ENCODE assay signal across 8 cellular contexts in the genomic region with DNA sequence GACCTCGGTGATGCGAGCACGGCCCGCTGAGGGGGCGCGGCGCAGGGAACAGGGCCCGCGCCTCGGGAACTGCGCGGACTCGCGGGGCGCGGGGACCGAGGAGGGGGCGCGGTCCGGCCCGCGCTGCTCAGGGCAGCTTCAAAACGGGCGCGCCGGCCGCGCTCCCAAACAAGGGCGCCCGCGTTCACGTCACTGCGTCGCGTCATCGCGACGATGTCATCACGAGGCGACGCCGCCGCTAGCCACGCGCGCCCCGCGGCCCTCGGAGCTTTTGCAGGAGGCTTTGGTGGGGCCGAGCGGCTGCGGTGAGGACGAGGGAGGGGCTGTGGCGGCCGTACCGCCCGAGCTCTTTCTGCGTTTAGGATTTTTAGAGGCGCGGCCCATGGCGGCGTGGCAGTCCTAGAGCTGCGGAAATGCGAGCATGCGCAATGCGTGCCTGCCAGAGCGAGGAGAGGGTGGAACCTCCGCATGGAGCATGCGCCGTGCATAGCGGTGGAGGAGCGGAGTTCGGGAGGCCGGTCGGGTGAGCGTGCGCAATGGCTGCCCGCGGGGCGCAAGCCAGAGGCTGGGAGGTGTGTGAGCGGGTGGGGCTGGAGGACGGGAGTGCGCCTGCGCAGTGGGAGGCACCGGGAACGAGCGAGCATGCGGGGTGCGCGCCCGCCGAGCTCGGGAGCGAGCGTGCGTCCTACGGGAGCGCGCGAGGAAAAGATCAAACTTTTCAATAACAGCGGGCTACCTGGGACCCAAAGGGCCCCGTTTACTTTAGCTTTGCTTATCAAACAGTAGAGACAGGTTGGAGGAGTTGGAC. TPM values are rescaled to one million over a fixed set of nuclear protein-coding genes. Genes with fewer than 3 reads are reported as not detected.
A peak's percentile ranks its signal among the peaks of the same experiment; 100 is the strongest.
DNase-seq lines count a peak whose midpoint lies in the region; ATAC-seq, FAIRE-seq and TF ChIP-seq lines count a peak whose summit lies in the region.

A gene with protein sequence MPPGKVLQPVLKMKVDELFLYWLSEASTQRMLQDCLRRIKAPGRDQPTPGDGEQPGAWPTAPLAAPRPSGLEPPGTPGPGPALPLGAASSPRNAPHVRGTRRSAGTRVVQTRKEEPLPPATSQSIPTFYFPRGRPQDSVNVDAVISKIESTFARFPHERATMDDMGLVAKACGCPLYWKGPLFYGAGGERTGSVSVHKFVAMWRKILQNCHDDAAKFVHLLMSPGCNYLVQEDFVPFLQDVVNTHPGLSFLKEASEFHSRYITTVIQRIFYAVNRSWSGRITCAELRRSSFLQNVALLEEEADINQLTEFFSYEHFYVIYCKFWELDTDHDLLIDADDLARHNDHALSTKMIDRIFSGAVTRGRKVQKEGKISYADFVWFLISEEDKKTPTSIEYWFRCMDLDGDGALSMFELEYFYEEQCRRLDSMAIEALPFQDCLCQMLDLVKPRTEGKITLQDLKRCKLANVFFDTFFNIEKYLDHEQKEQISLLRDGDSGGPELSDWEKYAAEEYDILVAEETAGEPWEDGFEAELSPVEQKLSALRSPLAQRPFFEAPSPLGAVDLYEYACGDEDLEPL (minus strand): TSS at position 140 of the 808 bp plus-strand sequence. CDS start 216 bp downstream, outside the sequence.

- peak within 1 kb of the TSS; percentile 78 to 96 for H3K9ac ChIP-seq in colonic mucosa (ENCODE audit: low read depth in 2 of 2, low read length in 2 of 2)
- H3K9ac ChIP-seq in HepG2 (ENCODE audit: insufficient read depth, low read depth, low read length), result peak within 1 kb of the TSS; percentile 100

- H3K36me3 ChIP-seq in colonic mucosa, result no peaks in the 10 kb centered on the region
- H3K36me3 ChIP-seq in HepG2 (replicated peaks in 1 of 2; ENCODE audit: control insufficient read depth in 1 of 2, insufficient read depth in 2 of 2, low read length in 2 of 2), result no peaks in the 10 kb centered on the region

- TF ChIP-seq CTCF in activated B cell treated with CpG ODN at 0.5 μM for 24 hours (IDR thresholded peaks at IDR 0.05), result no peak
- TF ChIP-seq CTCF in colonic mucosa (IDR thresholded peaks at IDR 0.05), result no peak
- peak; percentile 23 for TF ChIP-seq CTCF in HepG2 (CRISPR knock-in tag; IDR thresholded peaks at IDR 0.05)

- H3K9me3 ChIP-seq in colonic mucosa (no peaks in the 10 kb centered on the region), HepG2 (ENCODE audit: low read length) (no peaks in the 10 kb centered on the region)

- POLR2A ChIA-PET in activated B cell treated with CpG ODN at 0.5 μM for 24 hours (lab: Charles Lee) (no interaction called here), HepG2 (lab: Yijun Ruan, JAX) (no interaction called here)

- peak within 1 kb of the TSS; percentile 83 for H2AFZ ChIP-seq in HepG2 (ENCODE audit: low read length)

- H3K4me3 ChIP-seq in colonic mucosa (peak within 1 kb of the TSS; percentile 80), HepG2 (replicated peaks in 1 of 3; ENCODE audit: insufficient read depth in 1 of 3, low read depth in 2 of 3, low read length in 3 of 3) (peak within 1 kb of the TSS; percentile 79 to 94 (median 92))

- 1% methylated on average over 15 of the region's 102 CpGs for WGBS in HepG2 (ENCODE audit: low lambda C conversion rate)

- no peaks in the 10 kb centered on the region for H3K79me2 ChIP-seq in HepG2 (ENCODE audit: insufficient read depth, low read length)

- TF ChIP-seq RAD21 in HepG2 (CRISPR knock-in tag; IDR thresholded peaks at IDR 0.05), result 0 out of 2 replicates have a peak, but pooled peaks have one; percentile 10

- H3K4me1 Mint-ChIP-seq in activated B cell treated with CpG ODN at 0.5 μM for 24 hours, result peaks cover 10% of the 10 kb centered on the region

- peaks cover 3% of the 10 kb centered on the region for H3K27me3 Mint-ChIP-seq in activated B cell treated with CpG ODN at 0.5 μM for 24 hours

- H3K36me3 Mint-ChIP-seq in activated B cell treated with CpG ODN at 0.5 μM for 24 hours (ENCODE audit: low read depth), result peaks cover 7% of the 10 kb centered on the region

- peak within 1 kb of the TSS; percentile 98 for H3K27ac Mint-ChIP-seq in activated B cell treated with CpG ODN at 0.5 μM for 24 hours

- CTCF ChIA-PET in activated B cell treated with CpG ODN at 0.5 μM for 24 hours (lab: Charles Lee), result no interaction called here
- CTCF ChIA-PET in HepG2 (lab: Yijun Ruan, JAX; ENCODE audit: low intra/inter-chr PET ratio, low total read pairs), result no interaction called here

- H3K4me2 ChIP-seq in HepG2 (ENCODE audit: low read depth, low read length), result peak within 1 kb of the TSS; percentile 87

- H4K20me1 ChIP-seq in HepG2 (ENCODE audit: insufficient read depth, low read length), result no peaks in the 10 kb centered on the region

- TSS peak; percentile 81 for BruUV-seq in HepG2 (replicated peaks; lab: Mats Ljungman, UMichigan)

- FAIRE-seq in HepG2 (lab: Jason Lieb, UNC), result peak; percentile 91

- H3K27ac ChIP-seq in colonic mucosa (peak within 1 kb of the TSS; percentile 97), HepG2 (ENCODE audit: extremely low read length, insufficient read depth, low read length) (peak within 1 kb of the TSS; percentile 99)

- no peak for TF ChIP-seq EP300 in HepG2 (IDR thresholded peaks at IDR 0.05; ENCODE audit: low read depth in 2 of 2, low read length in 2 of 2)
- TF ChIP-seq EP300 in HepG2 (CRISPR knock-in tag; IDR thresholded peaks at IDR 0.05; ENCODE audit: borderline replicate concordance), result no peak

- in situ Hi-C loops in HepG2 (cut with HindIII; ENCODE audit: extremely low pct_ligation_motif_present, low pct_unique_long_range_greater_than_20kb), result no loop called here

- H3K4me1 ChIP-seq in colonic mucosa (no peaks in the 10 kb centered on the region), HepG2 (ENCODE audit: insufficient read depth, low read length) (peaks cover 21% of the 10 kb centered on the region)

- TF ChIP-seq POLR2A in HepG2 (IDR thresholded peaks at IDR 0.05; ENCODE audit: insufficient read depth in 1 of 2, low read depth in 2 of 2, low read length in 2 of 2), result peak in 1 of 2 experiments; percentile 95; a peak in 2 of 4 replicates

- intact Hi-C loops in activated B cell treated with CpG ODN at 0.5 μM for 24 hours (cut with micrococcal nuclease) (loop anchor here (1.0 to 5.0 kb wide), 3 partner anchors 69 to 640 kb away; a partner anchor contains a TSS), colonic mucosa (cut with DNase I) (no loop called here), HepG2 (cut with micrococcal nuclease; ENCODE audit: unreplicated experiment) (no loop called here)

- DNase-seq in 8988T (peak; percentile 100), activated B cell treated with CpG ODN at 0.5 μM for 24 hours (peak; percentile 96), colonic mucosa (peak; percentile 97), HepG2 (ENCODE audit: low spot score) (peak; percentile 93), NCI-H2196 treated with DMSO at 0.1 percent for 48 hours (lab: John Stamatoyannopoulos, UW; ENCODE audit: unreplicated experiment) (no peak)
- DNase-seq in stimulated activated CD4-positive, alpha-beta T cell treated with anti-CD3 and anti-CD28 coated beads, Interleukin-4, amount 100 ng/mL, for 4 hours, result peak; percentile 98 to 99

- no peaks in the 10 kb centered on the region for H3K27me3 ChIP-seq in colonic mucosa
- no peaks in the 10 kb centered on the region for H3K27me3 ChIP-seq in HepG2 (ENCODE audit: control insufficient read depth in 1 of 2, insufficient read depth in 2 of 2, low read length in 2 of 2)

- no peaks in the 10 kb centered on the region for H3K9me3 Mint-ChIP-seq in activated B cell treated with CpG ODN at 0.5 μM for 24 hours

- ATAC-seq in GM19035 (IDR thresholded peaks at IDR 0.05; ENCODE audit: unreplicated experiment), result peak; percentile 92
- ATAC-seq in HG03378 (IDR thresholded peaks at IDR 0.05; ENCODE audit: unreplicated experiment), result peak; percentile 89
- peak; percentile 94 for ATAC-seq in activated B cell treated with CpG ODN at 0.5 μM for 24 hours (ENCODE audit: low read depth)
- ATAC-seq in HepG2, result peak; percentile 92

- peak within 1 kb of the TSS; percentile 92 for H3K4me3 Mint-ChIP-seq in activated B cell treated with CpG ODN at 0.5 μM for 24 hours

TF ChIP-seq in HepG2, 621 proteins besides CTCF, POLR2A, EP300 and RAD21 (continues in another document):
- TF ChIP-seq REXO4 (CRISPR knock-in tag; IDR thresholded peaks at IDR 0.05; ENCODE audit: borderline replicate concordance), result no peak
- TF ChIP-seq CREB1 (IDR thresholded peaks at IDR 0.05), result peak; percentile 99
- TF ChIP-seq CREB1 (CRISPR knock-in tag; IDR thresholded peaks at IDR 0.05), result no peak
- TF ChIP-seq DPF2 (CRISPR knock-in tag; IDR thresholded peaks at IDR 0.05; ENCODE audit: borderline replicate concordance, low read depth), result no peak
- TF ChIP-seq ZNF510 (CRISPR knock-in tag; IDR thresholded peaks at IDR 0.05; ENCODE audit: low read depth), result peak; percentile 80; the same call in 1 of the 2 replicates
- TF ChIP-seq IRX3 (CRISPR knock-in tag; IDR thresholded peaks at IDR 0.05; ENCODE audit: borderline replicate concordance, low read depth), result no peak
- TF ChIP-seq NR2F6 (IDR thresholded peaks at IDR 0.05), result no peak
- TF ChIP-seq NR2F6 (CRISPR knock-in tag; IDR thresholded peaks at IDR 0.05), result 0 out of 2 replicates have a peak, but pooled peaks have one; percentile 42

RNA-seq across cellular contexts. Expression of the gene that starts here (rescaled TPM):
- 15.4 and 15.5 TPM in 2 replicates for total RNA-seq in activated B cell treated with CpG ODN at 0.5 μM for 24 hours
- total RNA-seq in colonic mucosa, result 10 to 100 TPM in 1 of 2 donors, 1 to 10 TPM in 1; 8.7 to 22.9 TPM
- total RNA-seq in HepG2 (2016; rRNA removed; fragmentation: Illumina TruSeq; extraction: Trizol), result 10.2 and 17.0 TPM in 2 replicates
- 40.0 and 45.6 TPM in 2 replicates for total RNA-seq in HepG2 (2016; cell fraction: cytosol; rRNA removed; fragmentation: Illumina TruSeq; extraction: Trizol; ENCODE audit: low read depth)
- total RNA-seq in HepG2 (2016; cell fraction: insoluble cytoplasmic fraction; rRNA removed; fragmentation: Illumina TruSeq; extraction: Trizol), result 9.9 and 18.2 TPM in 2 replicates
- 24.0 and 29.4 TPM in 2 replicates for total RNA-seq in HepG2 (2016; cell fraction: membrane; rRNA removed; fragmentation: Illumina TruSeq; extraction: Trizol)
- total RNA-seq in HepG2 (2016; cell fraction: nucleus; rRNA removed; fragmentation: Illumina TruSeq; extraction: Trizol), result 16.8 and 20.3 TPM in 2 replicates
- 21.4 and 26.0 TPM in 2 replicates for polyA plus RNA-seq in HepG2 (2011; rRNA removed)
- 12.7 and 19.9 TPM in 2 replicates for polyA plus RNA-seq in HepG2 (2011; cell fraction: cytosol; rRNA removed)
- polyA plus RNA-seq in HepG2 (2011; cell fraction: nucleus; rRNA removed), result 123 and 149 TPM in 2 replicates
- 9.5 and 14.7 TPM in 2 replicates for polyA plus RNA-seq in HepG2 (2012)
- 4.1 and 5.7 TPM in 2 replicates for polyA plus RNA-seq in HepG2 (2016; cell fraction: cytosol; fragmentation: Illumina TruSeq; extraction: Trizol; ENCODE audit: low read depth)
- polyA plus RNA-seq in HepG2 (2016; cell fraction: insoluble cytoplasmic fraction; fragmentation: Illumina TruSeq; extraction: Trizol; ENCODE audit: low read depth), result 11.5 and 12.7 TPM in 2 replicates
- polyA plus RNA-seq in HepG2 (2016; cell fraction: membrane; fragmentation: Illumina TruSeq; extraction: Trizol; ENCODE audit: low read depth), result 7.1 and 8.7 TPM in 2 replicates
- 43.6 and 49.3 TPM in 2 replicates for polyA plus RNA-seq in HepG2 (2016; cell fraction: nucleus; fragmentation: Illumina TruSeq; extraction: Trizol; ENCODE audit: insufficient read depth, low read depth)
- polyA minus RNA-seq in HepG2 (2011; rRNA and poly(A)+ RNA removed; ENCODE audit: low replicate concordance), result 25.0 and 39.8 TPM in 2 replicates
- polyA minus RNA-seq in HepG2 (2011; cell fraction: cytosol; rRNA and poly(A)+ RNA removed), result 13.1 and 17.1 TPM in 2 replicates
- 23.4 and 29.1 TPM in 2 replicates for polyA minus RNA-seq in HepG2 (2011; cell fraction: nucleus; rRNA and poly(A)+ RNA removed)
